ENCODE assay signal across 8 cellular contexts in the genomic region with DNA sequence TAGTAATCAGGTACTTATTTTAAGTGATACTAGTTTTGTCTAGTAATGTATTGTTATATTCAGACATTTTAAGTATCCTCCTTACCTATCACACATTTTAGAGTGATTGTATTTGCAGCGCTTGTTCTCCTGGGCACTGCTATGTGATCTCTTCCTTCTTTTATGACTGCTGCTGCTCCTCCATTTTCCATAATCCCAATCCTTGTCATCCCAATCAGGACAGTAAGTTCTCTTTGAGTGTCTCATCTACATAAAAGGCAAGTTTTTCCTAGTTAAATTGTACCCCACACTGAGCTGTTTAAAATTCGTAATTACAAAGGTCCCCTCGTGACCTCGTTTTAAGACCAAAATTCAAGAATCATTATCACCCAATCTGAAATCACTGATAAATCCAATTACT. TPM values are rescaled to one million over a fixed set of nuclear protein-coding genes. Genes with fewer than 3 reads are reported as not detected.
DNase-seq lines count a peak whose midpoint lies in the region; ATAC-seq and TF ChIP-seq lines count a peak whose summit lies in the region.

No MANE protein-coding gene starts in this region.

- H3K27ac ChIP-seq in GM23338 (ENCODE audit: low read depth), result no peak overlapping the region
- 0 out of 2 replicates have a peak overlapping the region, but pooled peaks have one; percentile 99 for H3K27ac ChIP-seq in WERI-Rb-1

- peak overlapping the region; percentile 78 for H3K4me2 ChIP-seq in GM23338

- H3K27me3 ChIP-seq in GM23338 (ENCODE audit: insufficient read depth), result no peaks in the 10 kb centered on the region
- no peaks in the 10 kb centered on the region for H3K27me3 ChIP-seq in WERI-Rb-1 (ENCODE audit: insufficient read depth, low read depth, severe bottlenecking)

- H3K4me3 Mint-ChIP-seq in GM23338, result peak overlapping the region; percentile 99

- H3K4me1 Mint-ChIP-seq in GM23338, result peaks cover 17% of the 10 kb centered on the region

- no peak overlapping the region for H2AFZ ChIP-seq in GM23338

- peaks cover 67% of the 10 kb centered on the region for H3K79me2 ChIP-seq in GM23338 (replicated peaks; ENCODE audit: insufficient read depth)

- H4K20me1 ChIP-seq in GM23338 (replicated peaks; ENCODE audit: insufficient read depth), result peaks cover 14% of the 10 kb centered on the region

- peaks cover 18% of the 10 kb centered on the region for H3K4me1 ChIP-seq in GM23338 (ENCODE audit: insufficient read depth)

- no peaks in the 10 kb centered on the region for H3K9me3 ChIP-seq in WERI-Rb-1 (ENCODE audit: severe bottlenecking)

- peaks cover 39% of the 10 kb centered on the region for H3K36me3 ChIP-seq in GM23338 (ENCODE audit: insufficient read depth)
- peaks cover 71% of the 10 kb centered on the region for H3K36me3 ChIP-seq in WERI-Rb-1

- peaks cover 53% of the 10 kb centered on the region for H3K36me3 Mint-ChIP-seq in GM23338 (ENCODE audit: low read depth)

- H3K4me3 ChIP-seq in GM23338 (peak overlapping the region; percentile 85), WERI-Rb-1 (ENCODE audit: low read depth, low read length) (peak overlapping the region; percentile 70), foreskin fibroblast (ENCODE audit: low read depth in 1 of 2, low read length in 2 of 2) (peak overlapping the region; percentile 69 to 100), skeletal muscle cell (ENCODE audit: low read depth, low read length) (peak overlapping the region; percentile 79)

- TF ChIP-seq CTCF in GM23338 (conservative IDR thresholded peaks at IDR 0.05; ENCODE audit: low read depth in 2 of 2), result no peak
- no peak for TF ChIP-seq CTCF in WERI-Rb-1 (IDR thresholded peaks at IDR 0.05; ENCODE audit: low read depth, low read length)
- no peak for TF ChIP-seq CTCF in foreskin fibroblast (IDR thresholded peaks at IDR 0.05; ENCODE audit: low read depth, low read length)

- no peaks in the 10 kb centered on the region for H3K9me3 Mint-ChIP-seq in GM23338

- DNase-seq in GM23338 (ENCODE audit: low spot score) (peak; percentile 4), WERI-Rb-1 (no peak), foreskin fibroblast (no peak), skeletal muscle cell (ENCODE audit: low read depth) (no peak), ecto neural progenitor cell (ENCODE audit: low spot score) (no peak), NCI-H1105 (lab: John Stamatoyannopoulos, UW) (no peak), HT-29 (ENCODE audit: low spot score) (no peak), GM19238 (ENCODE audit: insufficient read length, low spot score) (no peak)

- H3K27ac Mint-ChIP-seq in GM23338, result peak overlapping the region; percentile 7

- peaks cover 7% of the 10 kb centered on the region for H3K27me3 Mint-ChIP-seq in GM23338 (ENCODE audit: insufficient read depth, low read depth, poor library complexity)

- no peak for ATAC-seq in GM23338

- no peaks in the 10 kb centered on the region for H3K9me2 ChIP-seq in GM23338 (ENCODE audit: insufficient read depth)

- H3F3A ChIP-seq in GM23338 (replicated peaks; ENCODE audit: low read depth), result peaks cover 7% of the 10 kb centered on the region; the same call in 1 of the 2 replicates

TF ChIP-seq in GM23338, 12 proteins besides CTCF, POLR2A, EP300 and RAD21:
- TF ChIP-seq EZH2phosphoT487 (IDR thresholded peaks at IDR 0.05; ENCODE audit: unreplicated experiment), result no peak
- TF ChIP-seq ZNF331 (CRISPR knock-in tag; IDR thresholded peaks at IDR 0.05; ENCODE audit: low read depth), result no peak
- TF ChIP-seq EZH2 (IDR thresholded peaks at IDR 0.05; ENCODE audit: low read depth, unreplicated experiment), result no peak
- no peak for TF ChIP-seq POLR2AphosphoS5 (IDR thresholded peaks at IDR 0.05; ENCODE audit: low read depth)
TF ChIP-seq in GM23338: peak in this region for 0.

RNA-seq across cellular contexts. Expression of a gene that starts 2.8 kb away (rescaled TPM):
- 26.7 and 43.3 TPM in 2 replicates for total RNA-seq in GM23338 (2014; rRNA removed; shearing (Covaris generic))
- polyA plus RNA-seq in GM23338 (2016; fragmentation: Nextera tagmentation; extraction: Ambion mirVana), result 36.0 and 44.7 TPM in 2 replicates
- 32.2 and 39.1 TPM in 2 replicates for total RNA-seq in HT-29 (2014; rRNA removed; shearing (Covaris generic))

RNA-seq across cellular contexts. Expression of a gene that starts 27.3 kb away (rescaled TPM):
- 42.9 and 123 TPM in 2 replicates for total RNA-seq in GM23338 (2014; rRNA removed; shearing (Covaris generic))
- polyA plus RNA-seq in GM23338 (2016; fragmentation: Nextera tagmentation; extraction: Ambion mirVana), result 42.1 and 54.0 TPM in 2 replicates
- total RNA-seq in HT-29 (2014; rRNA removed; shearing (Covaris generic)), result 18.5 and 27.4 TPM in 2 replicates

RNA-seq across cellular contexts. Expression of a gene that starts 27.6 kb away (rescaled TPM):
- 53.0 and 63.9 TPM in 2 replicates for total RNA-seq in GM23338 (2014; rRNA removed; shearing (Covaris generic))
- 62.8 and 70.8 TPM in 2 replicates for polyA plus RNA-seq in GM23338 (2016; fragmentation: Nextera tagmentation; extraction: Ambion mirVana)
- total RNA-seq in HT-29 (2014; rRNA removed; shearing (Covaris generic)), result 31.6 and 38.3 TPM in 2 replicates

RNA-seq across cellular contexts. Expression of a gene that starts 49.9 kb away (rescaled TPM):
- total RNA-seq in GM23338 (2014; rRNA removed; shearing (Covaris generic)), result 265 and 323 TPM in 2 replicates
- polyA plus RNA-seq in GM23338 (2016; fragmentation: Nextera tagmentation; extraction: Ambion mirVana), result 105 and 118 TPM in 2 replicates
- total RNA-seq in HT-29 (2014; rRNA removed; shearing (Covaris generic)), result 121 and 152 TPM in 2 replicates
